ENCODE assay signal across 10 cellular contexts in genomic region chr22:42366815-42367581, GRCh38.
A peak's percentile ranks its signal among the peaks of the same experiment; 100 is the strongest.
DNase-seq lines count a peak whose midpoint lies in the region; ATAC-seq and TF ChIP-seq lines count a peak whose summit lies in the region.
"Had no signal": no experiment of that assay in that cellular context is flagged by ENCODE, and none has a peak within 500 bp of the region (broad histone marks: within the 10 kb centered on the region; RNA-seq: fewer than 3 reads in every experiment).

No MANE protein-coding gene starts in this region.

- DNase-seq in Caco-2 (no peak), T-cell (no peak), head of caudate nucleus (peak in 35 of 42 donors; percentile 33 to 78 (median 58)), nucleus accumbens (lab: John Stamatoyannopoulos, UW) (peak in 45 of 56 donors; percentile 15 to 77 (median 40)), SW480 (ENCODE audit: low spot score) (no peak), NCI-H1417 (lab: John Stamatoyannopoulos, UW) (no peak)
- DNase-seq: T-helper 1 cell had no signal

- H3K4me1 Mint-ChIP-seq in Caco-2 (ENCODE audit: low read depth, unreplicated experiment) (peaks cover 15% of the 10 kb centered on the region), T-cell (peaks cover 16% of the 10 kb centered on the region in 3 donors)

- POLR2A ChIA-PET in Caco-2 (lab: Charles Lee): no interaction called here
- POLR2A ChIA-PET in T-cell (lab: Charles Lee): no interaction called here

- no peaks in the 10 kb centered on the region for H3K27me3 Mint-ChIP-seq in Caco-2 (ENCODE audit: insufficient read depth, unreplicated experiment)
- H3K27me3 Mint-ChIP-seq in T-cell: peaks cover 20 to 43% of the 10 kb centered on the region in 2 donors

- H3K4me3 Mint-ChIP-seq in Caco-2 (ENCODE audit: unreplicated experiment) (peak overlapping the region; percentile 97), T-cell (peak overlapping the region; percentile 81 to 98 (median 88))

- CTCF ChIA-PET in Caco-2 (lab: Charles Lee): no interaction called here
- CTCF ChIA-PET in T-cell (lab: Charles Lee): no interaction called here

- ATAC-seq in T-cell (replicated peaks in 1 of 4) (no peak), GM18505 (IDR thresholded peaks at IDR 0.05; ENCODE audit: unreplicated experiment) (no peak), GM19467 (IDR thresholded peaks at IDR 0.05; ENCODE audit: unreplicated experiment) (no peak)

- H3K9me3 Mint-ChIP-seq in Caco-2 (ENCODE audit: unreplicated experiment) (no peaks in the 10 kb centered on the region), T-cell (no peaks in the 10 kb centered on the region)

- intact Hi-C loops in Caco-2 (cut with micrococcal nuclease; ENCODE audit: unreplicated experiment): loop anchor here (5.0 kb wide), 1 partner anchor 70 kb away; no protein-coding TSS in a partner anchor
- intact Hi-C loops in head of caudate nucleus (cut with DNase I): loop anchor here (5.0 kb wide), 1 partner anchor 275 kb away; the partner anchor contains the start of gene NDUFA6

- H3K9me3 ChIP-seq in Caco-2: no peaks in the 10 kb centered on the region
- H3K9me3 ChIP-seq: uterus had no signal

- no peak for TF ChIP-seq CTCF in Caco-2 (IDR thresholded peaks at IDR 0.05; ENCODE audit: insufficient read depth in 1 of 2, low read depth in 1 of 2, low read length in 1 of 2, severe bottlenecking in 1 of 2, unreplicated experiment in 1 of 2)

- no peaks in the 10 kb centered on the region; the same call in 1 of the 2 replicates for H3K4me1 ChIP-seq in Caco-2

- no peaks in the 10 kb centered on the region for H3K36me3 Mint-ChIP-seq in Caco-2 (ENCODE audit: insufficient read depth, unreplicated experiment)
- H3K36me3 Mint-ChIP-seq in T-cell: no peaks in the 10 kb centered on the region

- H3K36me3 ChIP-seq in Caco-2 (ENCODE audit: control insufficient read depth, insufficient read depth, low read length): no peaks in the 10 kb centered on the region
- H3K36me3 ChIP-seq: uterus had no signal

- no peaks in the 10 kb centered on the region for H3K27me3 ChIP-seq in Caco-2 (replicated peaks; ENCODE audit: control insufficient read depth, insufficient read depth, low read length)
- H3K27me3 ChIP-seq: uterus had no signal

- no TSS peak for BruUV-seq in Caco-2 (replicated peaks; lab: Mats Ljungman, UMichigan)

- no peak overlapping the region for H3K4me3 ChIP-seq in Caco-2 (ENCODE audit: low read depth, low read length)
- H3K4me3 ChIP-seq: uterus had no signal

- TF ChIP-seq POLR2A in GM18505 (IDR thresholded peaks at IDR 0.05; ENCODE audit: borderline replicate concordance, extremely low read depth, insufficient read depth, insufficient read length): no peak

- H3K27ac Mint-ChIP-seq in Caco-2 (ENCODE audit: unreplicated experiment) (no peak overlapping the region), T-cell (no peak overlapping the region)

Comparison
In these comparisons a context has a peak if more than half of its experiments do, and no peak if none do; other contexts are left out.
1. DNase-seq: peak in head of caudate nucleus (35 of 42) and nucleus accumbens (45 of 56); none in Caco-2 (0 of 2), T-cell (0 of 34), SW480 (single experiment) and NCI-H1417 (0 of 3).